ENCODE assay signal across 14 cellular contexts in genomic region chr4:54113206-54113605, GRCh38. TPM values are rescaled to one million over a fixed set of nuclear protein-coding genes. Genes with fewer than 3 reads are reported as not detected.
"Had no signal": no experiment of that assay in that cellular context is flagged by ENCODE, and none has a peak within 500 bp of the region (broad histone marks: within the 10 kb centered on the region; RNA-seq: fewer than 3 reads in every experiment).

No MANE protein-coding gene starts in this region.

RNA-seq across cellular contexts. Expression of gene GSX2, which starts 13.2 kb away (rescaled TPM):
- total RNA-seq: activated CD4-positive, alpha-beta memory T cell treated with anti-CD3 and anti-CD28 coated beads, Interleukin-2, amount 10 ng/mL, durations not matched to agents 7 days and 5 days; activated CD4-positive, alpha-beta T cell treated with anti-CD3 and anti-CD28 coated beads, Interleukin-2, amount 10 ng/mL, durations not matched to agents 7 days and 5 days; activated naive CD4-positive, alpha-beta T cell treated with anti-CD3 and anti-CD28 coated beads, Interleukin-2, amount 50 U/mL, for 72 hours; activated naive CD8-positive, alpha-beta T cell treated with anti-CD3 and anti-CD28 coated beads, Interleukin-2, amount 10 ng/mL, durations not matched to agents 7 days and 5 days; activated T-cell treated with anti-CD3 and anti-CD28 coated beads, Interleukin-2, amount 50 U/mL, for 72 hours; ascending aorta; chondrocyte; dermis blood vessel endothelial cell; esophagus squamous epithelium; gastrocnemius medialis; heart left ventricle; T-helper 1 cell treated with Interleukin-12 subunit alpha and Interleukin-12 subunit beta and Interleukin-4 antibody, amounts not matched to agents 30 ng/mL and 1 ng/mL, for 36 hours; WTC11 had no signal
- polyA plus RNA-seq: esophagus had no signal
